Comparison of ENCODE assay signal across 8 cellular contexts in genomic region chr16:58733248-58733670, GRCh38. TPM values are rescaled to one million over a fixed set of nuclear protein-coding genes. Genes with fewer than 3 reads are reported as not detected.
DNase-seq lines count a peak whose midpoint lies in the region; ATAC-seq and TF ChIP-seq lines count a peak whose summit lies in the region.

No MANE protein-coding gene starts in this region.

- ATAC-seq in HCT116 = no peak

- TF ChIP-seq POLR2A in HCT116 (IDR thresholded peaks at IDR 0.05; ENCODE audit: borderline replicate concordance, extremely low read depth, insufficient read depth, insufficient read length) = no peak

- TF ChIP-seq CTCF in 22Rv1 (IDR thresholded peaks at IDR 0.05) (no peak), HCT116 (IDR thresholded peaks at IDR 0.05 in 2 of 3, conservative IDR thresholded peaks at IDR 0.05 in 1 of 3; ENCODE audit: borderline replicate concordance in 1 of 3, insufficient read depth in 1 of 3, low read depth in 2 of 3, low read length in 2 of 3) (no peak)

- H3K9me3 ChIP-seq in HCT116 (ENCODE audit: control insufficient read depth in 1 of 2, insufficient read depth in 1 of 2, low read depth in 1 of 2, low read length in 2 of 2) (no peaks in the 10 kb centered on the region), skeletal muscle satellite cell (replicated peaks; ENCODE audit: low read length) (no peaks in the 10 kb centered on the region)

- no TSS peak for BruUV-seq in HCT116 (replicated peaks; lab: Mats Ljungman, UMichigan)

- H2AFZ ChIP-seq in HCT116 (ENCODE audit: low read depth, low read length, poor library complexity, severe bottlenecking) = no peak overlapping the region

- H3K36me3 ChIP-seq in HCT116 (ENCODE audit: control insufficient read depth in 1 of 2, insufficient read depth in 2 of 2, low read length in 2 of 2) (peaks cover 4 to 5% of the 10 kb centered on the region in 2 experiments; a peak in 3 of 4 replicates), skeletal muscle satellite cell (ENCODE audit: insufficient read depth, low read length) (peaks cover 8% of the 10 kb centered on the region)

- POLR2A ChIA-PET in HCT116 (lab: Charles Lee) = no interaction called here

- H4K20me1 ChIP-seq in HCT116 (ENCODE audit: insufficient read depth) = peaks cover 2% of the 10 kb centered on the region; the same call in 1 of the 2 replicates

- H3K4me2 ChIP-seq in HCT116 (ENCODE audit: low read length) (peak overlapping the region; percentile 75), skeletal muscle satellite cell (ENCODE audit: low read length) (peak overlapping the region; percentile 95)

- no peak for TF ChIP-seq RAD21 in HCT116 (IDR thresholded peaks at IDR 0.05; ENCODE audit: low read depth)

- DNase-seq in HCT116 (ENCODE audit: low read depth, low spot score) = no peak
- peak; percentile 65 for DNase-seq in amniotic epithelial cell (ENCODE audit: low read depth)
- DNase-seq in DMS114 treated with DMSO at 0.1 percent for 48 hours (lab: John Stamatoyannopoulos, UW; ENCODE audit: unreplicated experiment) = no peak
- no peak for DNase-seq in OCI-M2 (lab: John Stamatoyannopoulos, UW; ENCODE audit: unreplicated experiment)
- no peak for DNase-seq in activated CD4-positive, alpha-beta T cell treated with anti-CD3 and anti-CD28 coated beads for 4 hours

- H3K4me3 ChIP-seq in HCT116 (replicated peaks in 1 of 2; ENCODE audit: low read depth in 1 of 2, low read length in 2 of 2) (peak overlapping the region; percentile 90 to 98), iPS-11a (ENCODE audit: low read depth, low read length) (peak overlapping the region; percentile 95), skeletal muscle satellite cell (ENCODE audit: low read length) (peak overlapping the region; percentile 92)

- intact Hi-C loops in HCT116 (cut with micrococcal nuclease) = no loop called here

- peaks cover 59% of the 10 kb centered on the region for H3K79me2 ChIP-seq in HCT116 (ENCODE audit: insufficient read depth, low read length)

- H3K4me1 ChIP-seq in HCT116 (ENCODE audit: control insufficient read depth in 1 of 2, insufficient read depth in 2 of 2, low read length in 2 of 2) (peaks cover 10 to 19% of the 10 kb centered on the region in 2 experiments), skeletal muscle satellite cell (ENCODE audit: control insufficient read depth, insufficient read depth, low read length) (peaks cover 12% of the 10 kb centered on the region)

- H3K27ac ChIP-seq in 22Rv1 (peak overlapping the region; percentile 64), HCT116 (ENCODE audit: low read depth, low read length) (peak overlapping the region; percentile 71)

- H3K27me3 ChIP-seq in HCT116 (ENCODE audit: insufficient read depth, low read length) (no peaks in the 10 kb centered on the region), skeletal muscle satellite cell (ENCODE audit: control insufficient read depth, insufficient read depth, low read length) (no peaks in the 10 kb centered on the region)

- RAD21 ChIA-PET in HCT116 (lab: Charles Lee; ENCODE audit: low non-redundant PET in 1 of 2, low total read pairs in 2 of 2, uncharacterized antibody in 2 of 2, unreplicated experiment in 2 of 2) = no interaction called here

- H3K9ac ChIP-seq in HCT116 (ENCODE audit: low read length) = peak overlapping the region; percentile 97
- H3K9ac ChIP-seq in skeletal muscle satellite cell (ENCODE audit: low read depth, low read length) = peak overlapping the region; percentile 85

- CTCF ChIA-PET in HCT116 (lab: Charles Lee) = interaction anchor here (1.4 kb wide), 1 partner anchor 49 kb away, joined by 4 read pairs; the partner anchor contains the start of gene SLC38A7

- H3K9me2 ChIP-seq in HCT116 (ENCODE audit: insufficient read depth) = no peaks in the 10 kb centered on the region

TF ChIP-seq in HCT116, 20 proteins besides CTCF, POLR2A, EP300 and RAD21:
- TF ChIP-seq ATF3 (IDR thresholded peaks at IDR 0.05) (no peak), POLR2AphosphoS5 (IDR thresholded peaks at IDR 0.05; ENCODE audit: low read depth, low read length) (no peak), REST (IDR thresholded peaks at IDR 0.05; ENCODE audit: low read depth) (no peak), SIN3A (IDR thresholded peaks at IDR 0.05; ENCODE audit: low read depth) (no peak), FOSL1 (IDR thresholded peaks at IDR 0.05; ENCODE audit: low read depth) (no peak), MAX (IDR thresholded peaks at IDR 0.05) (no peak), ZFX (IDR thresholded peaks at IDR 0.05) (no peak), SRF (IDR thresholded peaks at IDR 0.05; ENCODE audit: low read depth) (no peak), SP1 (IDR thresholded peaks at IDR 0.05; ENCODE audit: low read depth) (no peak), TCF7L2 (IDR thresholded peaks at IDR 0.05; ENCODE audit: borderline replicate concordance, extremely low read depth, insufficient read depth, insufficient read length) (no peak), EZH2 (IDR thresholded peaks at IDR 0.05) (no peak), ELF1 (IDR thresholded peaks at IDR 0.05; ENCODE audit: borderline replicate concordance, low read depth) (no peak), CBX3 (IDR thresholded peaks at IDR 0.05; ENCODE audit: low read depth) (no peak), JUND (IDR thresholded peaks at IDR 0.05) (no peak), ZBTB33 (IDR thresholded peaks at IDR 0.05; ENCODE audit: extremely low read depth, insufficient replicate concordance, low read length) (no peak)

RNA-seq across cellular contexts. Expression of gene GOT2, which starts 0.9 kb away (rescaled TPM):
- total RNA-seq in HCT116 (2021; ENCODE audit: unreplicated experiment) = 135 TPM
- polyA plus RNA-seq in HCT116 (2012) = 72.7 and 89.3 TPM in 2 replicates
- total RNA-seq in skeletal muscle satellite cell (2012; rRNA removed) = 29.9 and 34.7 TPM in 2 replicates

RNA-seq across cellular contexts. Expression of gene SLC38A7, which starts 48.7 kb away (rescaled TPM):
- total RNA-seq in HCT116 (2021; ENCODE audit: unreplicated experiment) = 9.8 TPM
- polyA plus RNA-seq in HCT116 (2012) = 4.0 and 4.7 TPM in 2 replicates
- 16.6 and 35.5 TPM in 2 replicates for total RNA-seq in skeletal muscle satellite cell (2012; rRNA removed)
